8 cellular contexts compared by ENCODE assay signal in the genomic region with DNA sequence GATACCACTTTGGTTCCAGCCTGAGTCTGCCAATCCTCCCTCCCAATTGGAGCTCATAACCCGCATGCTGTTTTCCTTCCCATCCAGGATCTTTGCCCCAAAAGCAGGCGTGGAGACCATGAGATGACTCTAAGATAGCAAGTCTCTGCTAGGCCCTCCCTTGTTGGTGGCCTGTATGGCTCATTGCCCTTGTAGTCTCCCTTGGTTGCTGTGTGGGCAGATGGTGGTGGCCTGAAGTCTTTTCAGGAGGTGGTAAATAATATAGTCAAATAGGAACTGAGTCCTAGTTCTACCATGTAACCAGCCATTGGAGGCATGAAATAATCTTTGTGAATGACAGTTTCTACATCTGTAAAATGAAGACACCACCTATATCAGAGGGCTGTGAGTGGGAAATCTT. TPM values are rescaled to one million over a fixed set of nuclear protein-coding genes. Genes with fewer than 3 reads are reported as not detected.
DNase-seq lines count a peak whose midpoint lies in the region; ATAC-seq, FAIRE-seq and TF ChIP-seq lines count a peak whose summit lies in the region.

No MANE protein-coding gene starts in this region.

- no peaks in the 10 kb centered on the region for H3K9me1 ChIP-seq in endothelial cell of umbilical vein (replicated peaks; ENCODE audit: control insufficient read depth, extremely low read depth, insufficient read depth, low read length)

- H3K27ac ChIP-seq in PC-3 (ENCODE audit: low read length) (no peak overlapping the region), endothelial cell of umbilical vein (ENCODE audit: insufficient read depth, low read depth, low read length) (peak overlapping the region; percentile 1), rectal smooth muscle tissue (ENCODE audit: low read depth, low read length) (no peak overlapping the region)

- FAIRE-seq in endothelial cell of umbilical vein (lab: Jason Lieb, UNC) (no peak), H54 (lab: Jason Lieb, UNC) (no peak)

- BruUV-seq in PC-3 (replicated peaks; lab: Mats Ljungman, UMichigan) (no TSS peak), endothelial cell of umbilical vein (replicated peaks; lab: Mats Ljungman, UMichigan) (TSS peak; percentile 61)

- H3K79me2 ChIP-seq in PC-3 (ENCODE audit: low read length) (peaks cover 27% of the 10 kb centered on the region), endothelial cell of umbilical vein (ENCODE audit: control insufficient read depth, insufficient read depth, low read length) (peaks cover 23% of the 10 kb centered on the region)

- ATAC-seq in PC-3 (no peak), left colon (no peak)

- no peak for DNase-seq in GM06990 (ENCODE audit: extremely low read depth, insufficient read length)
- DNase-seq in PC-3, result no peak
- DNase-seq in endothelial cell of umbilical vein (ENCODE audit: low read depth, low spot score), result no peak
- no peak for DNase-seq in left colon
- DNase-seq in NCI-H2196 treated with DMSO at 0.1 percent for 48 hours (lab: John Stamatoyannopoulos, UW; ENCODE audit: unreplicated experiment), result no peak
- no peak for DNase-seq in H54 (ENCODE audit: insufficient read length, low spot score)
- DNase-seq in AG08396 (ENCODE audit: low spot score), result no peak

- POLR2A ChIA-PET in PC-3 (lab: Charles Lee; ENCODE audit: unreplicated experiment), result no interaction called here
- POLR2A ChIA-PET in endothelial cell of umbilical vein (lab: Charles Lee), result interaction anchor here (0.6 kb wide), 1 partner anchor 29 kb away, joined by 7 read pairs; no protein-coding TSS in a partner anchor

- CTCF ChIA-PET in PC-3 (lab: Charles Lee), result no interaction called here
- CTCF ChIA-PET in endothelial cell of umbilical vein (lab: Charles Lee), result no interaction called here

- H3K4me3 ChIP-seq in GM06990 (replicated peaks; ENCODE audit: low read depth, low read length) (peak overlapping the region; percentile 72), PC-3 (ENCODE audit: low read length) (peak overlapping the region; percentile 93), endothelial cell of umbilical vein (replicated peaks in 1 of 3; ENCODE audit: insufficient read depth in 1 of 3, low read depth in 1 of 3, low read length in 3 of 3) (peak overlapping the region in 1 of 3 experiments; percentile 73), rectal smooth muscle tissue (ENCODE audit: low read length) (peak overlapping the region; percentile 77)

- H3K27me3 ChIP-seq in GM06990 (replicated peaks; ENCODE audit: control insufficient read depth, insufficient read depth, low read length) (no peaks in the 10 kb centered on the region), PC-3 (ENCODE audit: low read length) (no peaks in the 10 kb centered on the region), endothelial cell of umbilical vein (ENCODE audit: control insufficient read depth in 2 of 2, insufficient read depth in 2 of 2, low read length in 2 of 2) (no peaks in the 10 kb centered on the region), rectal smooth muscle tissue (ENCODE audit: control insufficient read depth, insufficient read depth, low read length) (no peaks in the 10 kb centered on the region)

- H3K4me2 ChIP-seq in PC-3 (ENCODE audit: low read length) (peak overlapping the region; percentile 99), endothelial cell of umbilical vein (ENCODE audit: insufficient read depth, low read length) (peak overlapping the region; percentile 82)

- H3F3A ChIP-seq in PC-3 (ENCODE audit: low read length, unreplicated experiment), result no peaks in the 10 kb centered on the region

- H4K20me1 ChIP-seq in PC-3 (ENCODE audit: low read length), result no peaks in the 10 kb centered on the region
- H4K20me1 ChIP-seq in endothelial cell of umbilical vein (replicated peaks; ENCODE audit: control insufficient read depth, extremely low read depth, insufficient read depth, low read length), result no peaks in the 10 kb centered on the region

- TF ChIP-seq POLR2A in endothelial cell of umbilical vein (IDR thresholded peaks at IDR 0.05; ENCODE audit: low read depth, low read length) (no peak), H54 (IDR thresholded peaks at IDR 0.05; ENCODE audit: low read depth, low read length) (no peak)

- H3K4me1 ChIP-seq in PC-3 (ENCODE audit: insufficient read depth, low read length) (peaks cover 23% of the 10 kb centered on the region), endothelial cell of umbilical vein (ENCODE audit: control insufficient read depth, extremely low read depth, insufficient read depth, low read length) (peaks cover 28% of the 10 kb centered on the region), rectal smooth muscle tissue (ENCODE audit: control insufficient read depth, insufficient read depth, low read length) (peaks cover 6% of the 10 kb centered on the region)

- intact Hi-C loops in PC-3 (cut with micrococcal nuclease), result no loop called here
- intact Hi-C loops in endothelial cell of umbilical vein (cut with micrococcal nuclease), result loop anchor here (5.0 kb wide), 1 partner anchor 88 kb away; a partner anchor contains a TSS
- intact Hi-C loops in left colon (cut with DNase I, micrococcal nuclease), result no loop called here

- peaks cover 4% of the 10 kb centered on the region for H3K36me3 ChIP-seq in GM06990 (ENCODE audit: control insufficient read depth, insufficient read depth, low read length)
- H3K36me3 ChIP-seq in PC-3 (ENCODE audit: low read depth, low read length), result no peaks in the 10 kb centered on the region; the same call in 1 of the 2 replicates
- H3K36me3 ChIP-seq in endothelial cell of umbilical vein (ENCODE audit: control insufficient read depth in 2 of 2, extremely low read depth in 1 of 2, insufficient read depth in 2 of 2, low read length in 2 of 2), result peaks cover 2 to 23% of the 10 kb centered on the region in 2 experiments
- H3K36me3 ChIP-seq in rectal smooth muscle tissue (ENCODE audit: control insufficient read depth, insufficient read depth, low read length), result peaks cover 12% of the 10 kb centered on the region

- no peaks in the 10 kb centered on the region for H3K9me2 ChIP-seq in PC-3 (replicated peaks; ENCODE audit: low read length)

- H3K9me3 ChIP-seq in PC-3 (ENCODE audit: low read length) (no peaks in the 10 kb centered on the region), endothelial cell of umbilical vein (replicated peaks; ENCODE audit: control insufficient read depth, insufficient read depth, low read length) (no peaks in the 10 kb centered on the region)

- peak overlapping the region; percentile 82; the same call in 1 of the 2 replicates for H3K9ac ChIP-seq in PC-3 (ENCODE audit: low read length)
- no peak overlapping the region for H3K9ac ChIP-seq in endothelial cell of umbilical vein (replicated peaks; ENCODE audit: extremely low read depth, insufficient read depth, low read length)
- no peak overlapping the region for H3K9ac ChIP-seq in rectal smooth muscle tissue (ENCODE audit: low read length)

- no peak overlapping the region for H2AFZ ChIP-seq in PC-3 (ENCODE audit: low read length)
- H2AFZ ChIP-seq in endothelial cell of umbilical vein (ENCODE audit: low read depth, low read length), result no peak overlapping the region

- dilution Hi-C loops in endothelial cell of umbilical vein (cut with MboI; ENCODE audit: extremely low pct_ligation_motif_present, low sequenced_read_pairs), result no loop called here

- TF ChIP-seq CTCF in GM06990 (IDR thresholded peaks at IDR 0.05; ENCODE audit: insufficient read depth, low read length, poor library complexity, severe bottlenecking) (no peak), PC-3 (conservative IDR thresholded peaks at IDR 0.05; ENCODE audit: low read depth, low read length) (no peak), endothelial cell of umbilical vein (IDR thresholded peaks at IDR 0.05; ENCODE audit: extremely low read depth in 1 of 2, insufficient read depth in 1 of 2, low read depth in 1 of 2, low read length in 2 of 2) (no peak)

RNA-seq across cellular contexts. Expression of a gene that starts 1.2 kb away (rescaled TPM):
- total RNA-seq in PC-3 (2014; rRNA removed), result 68.7 and 94.0 TPM in 2 replicates
- 136 and 145 TPM in 2 replicates for total RNA-seq in endothelial cell of umbilical vein
- 322 and 393 TPM in 2 replicates for polyA plus RNA-seq in endothelial cell of umbilical vein
- polyA plus RNA-seq in endothelial cell of umbilical vein (2011; cell fraction: cytosol; rRNA removed), result 180 and 185 TPM in 2 replicates
- 130 and 132 TPM in 2 replicates for polyA plus RNA-seq in endothelial cell of umbilical vein (2011; cell fraction: nucleus; rRNA removed)
- polyA plus RNA-seq in endothelial cell of umbilical vein (2012), result 147 and 167 TPM in 2 replicates
- 155 and 168 TPM in 2 replicates for polyA minus RNA-seq in endothelial cell of umbilical vein
- polyA minus RNA-seq in endothelial cell of umbilical vein (2011; cell fraction: cytosol; rRNA and poly(A)+ RNA removed), result 80.7 TPM
- polyA minus RNA-seq in endothelial cell of umbilical vein (2011; cell fraction: nucleus; rRNA and poly(A)+ RNA removed), result 33.2 and 34.9 TPM in 2 replicates
- 100 to 1,000 TPM; 100 to 105 TPM for total RNA-seq in left colon

RNA-seq across cellular contexts. Expression of a gene that starts 7.2 kb away (rescaled TPM):
- total RNA-seq in PC-3 (2014; rRNA removed) (96.1 and 97.1 TPM in 2 replicates), endothelial cell of umbilical vein (128 and 131 TPM in 2 replicates), left colon (10 to 100 TPM; 63.3 to 65.0 TPM)
- polyA plus RNA-seq in endothelial cell of umbilical vein, result 247 and 267 TPM in 2 replicates
- 167 and 182 TPM in 2 replicates for polyA plus RNA-seq in endothelial cell of umbilical vein (2011; cell fraction: cytosol; rRNA removed)
- 1,001 and 1,020 TPM in 2 replicates for polyA plus RNA-seq in endothelial cell of umbilical vein (2011; cell fraction: nucleus; rRNA removed)
- 130 and 167 TPM in 2 replicates for polyA plus RNA-seq in endothelial cell of umbilical vein (2012)
- 141 and 144 TPM in 2 replicates for polyA minus RNA-seq in endothelial cell of umbilical vein
- 29.2 TPM for polyA minus RNA-seq in endothelial cell of umbilical vein (2011; cell fraction: cytosol; rRNA and poly(A)+ RNA removed)
- polyA minus RNA-seq in endothelial cell of umbilical vein (2011; cell fraction: nucleus; rRNA and poly(A)+ RNA removed), result 114 and 123 TPM in 2 replicates

RNA-seq across cellular contexts. Expression of a gene that starts 14.2 kb away (rescaled TPM):
- 53.8 and 76.7 TPM in 2 replicates for total RNA-seq in PC-3 (2014; rRNA removed)
- total RNA-seq in endothelial cell of umbilical vein, result 111 and 123 TPM in 2 replicates
- polyA plus RNA-seq in endothelial cell of umbilical vein, result 66.6 and 75.9 TPM in 2 replicates
- 102 and 105 TPM in 2 replicates for polyA plus RNA-seq in endothelial cell of umbilical vein (2011; cell fraction: cytosol; rRNA removed)
- polyA plus RNA-seq in endothelial cell of umbilical vein (2011; cell fraction: nucleus; rRNA removed), result 244 and 250 TPM in 2 replicates
- 131 and 172 TPM in 2 replicates for polyA plus RNA-seq in endothelial cell of umbilical vein (2012)
- 69.6 and 72.8 TPM in 2 replicates for polyA minus RNA-seq in endothelial cell of umbilical vein
- 22.5 TPM for polyA minus RNA-seq in endothelial cell of umbilical vein (2011; cell fraction: cytosol; rRNA and poly(A)+ RNA removed)
- 39.7 and 43.1 TPM in 2 replicates for polyA minus RNA-seq in endothelial cell of umbilical vein (2011; cell fraction: nucleus; rRNA and poly(A)+ RNA removed)
- 10 to 100 TPM; 44.4 to 56.7 TPM for total RNA-seq in left colon

RNA-seq across cellular contexts. Expression of a gene that starts 18.4 kb away (rescaled TPM):
- total RNA-seq in PC-3 (2014; rRNA removed) (39.4 and 41.5 TPM in 2 replicates), endothelial cell of umbilical vein (43.4 and 46.6 TPM in 2 replicates), left colon (10 to 100 TPM; 28.8 to 40.8 TPM)
- polyA plus RNA-seq in endothelial cell of umbilical vein, result 33.8 and 37.2 TPM in 2 replicates
- 16.7 and 24.8 TPM in 2 replicates for polyA plus RNA-seq in endothelial cell of umbilical vein (2011; cell fraction: cytosol; rRNA removed)
- 175 and 186 TPM in 2 replicates for polyA plus RNA-seq in endothelial cell of umbilical vein (2011; cell fraction: nucleus; rRNA removed)
- 18.7 and 22.4 TPM in 2 replicates for polyA plus RNA-seq in endothelial cell of umbilical vein (2012)
- polyA minus RNA-seq in endothelial cell of umbilical vein, result 20.5 and 27.7 TPM in 2 replicates
- 22.4 TPM for polyA minus RNA-seq in endothelial cell of umbilical vein (2011; cell fraction: cytosol; rRNA and poly(A)+ RNA removed)
- 28.5 and 35.5 TPM in 2 replicates for polyA minus RNA-seq in endothelial cell of umbilical vein (2011; cell fraction: nucleus; rRNA and poly(A)+ RNA removed)

RNA-seq across cellular contexts. Expression of a gene that starts 20.7 kb away (rescaled TPM):
- total RNA-seq in PC-3 (2014; rRNA removed) (29.8 TPM in 2 replicates), endothelial cell of umbilical vein (47.5 and 61.5 TPM in 2 replicates), left colon (10 to 100 TPM; 23.4 to 26.8 TPM)
- polyA plus RNA-seq in endothelial cell of umbilical vein, result 84.9 and 90.8 TPM in 2 replicates
- polyA plus RNA-seq in endothelial cell of umbilical vein (2011; cell fraction: cytosol; rRNA removed), result 52.3 and 57.1 TPM in 2 replicates
- 36.1 and 37.4 TPM in 2 replicates for polyA plus RNA-seq in endothelial cell of umbilical vein (2011; cell fraction: nucleus; rRNA removed)
- 109 and 110 TPM in 2 replicates for polyA plus RNA-seq in endothelial cell of umbilical vein (2012)
- polyA minus RNA-seq in endothelial cell of umbilical vein, result 49.5 and 53.4 TPM in 2 replicates
- polyA minus RNA-seq in endothelial cell of umbilical vein (2011; cell fraction: cytosol; rRNA and poly(A)+ RNA removed), result 13.8 TPM
- polyA minus RNA-seq in endothelial cell of umbilical vein (2011; cell fraction: nucleus; rRNA and poly(A)+ RNA removed), result 8.6 and 12.2 TPM in 2 replicates
